9 cellular contexts compared by ENCODE assay signal in genomic region chr12:59113831-59114273, GRCh38.
A peak's percentile ranks its signal among the peaks of the same experiment; 100 is the strongest.
DNase-seq lines count a peak whose midpoint lies in the region; TF ChIP-seq lines count a peak whose summit lies in the region.
"Had no signal": no experiment of that assay in that cellular context is flagged by ENCODE, and none has a peak within 500 bp of the region (broad histone marks: within the 10 kb centered on the region; RNA-seq: fewer than 3 reads in every experiment).

No MANE protein-coding gene starts in this region.

- TF ChIP-seq CTCF in OCI-LY3 (IDR thresholded peaks at IDR 0.05; ENCODE audit: low read depth, low read length) (peak; percentile 89), astrocyte of the spinal cord (IDR thresholded peaks at IDR 0.05; ENCODE audit: low read depth, low read length) (peak; percentile 95)

- H3K27ac ChIP-seq in Karpas-422 (ENCODE audit: low read length) (no peak overlapping the region), OCI-LY3 (ENCODE audit: low read length) (no peak overlapping the region), iPS DF 6.9 (ENCODE audit: low read length) (no peak overlapping the region)
- H3K27ac ChIP-seq: BLaER1 treated with 17β-estradiol and CSF1 and Interleukin-3, amounts not matched to agents 10 nM and 100 nM had no signal

- H3K4me2 ChIP-seq in Karpas-422 (ENCODE audit: low read depth, low read length, poor library complexity, severe bottlenecking) (no peak overlapping the region), OCI-LY3 (ENCODE audit: low read length) (peak overlapping the region; percentile 71)
- H3K4me2 ChIP-seq: BLaER1 treated with 17β-estradiol and CSF1 and Interleukin-3, amounts not matched to agents 10 nM and 100 nM had no signal

- H3K9ac ChIP-seq in Karpas-422 (ENCODE audit: low read length) (no peak overlapping the region), OCI-LY3 (ENCODE audit: low read length) (0 out of 2 replicates have a peak overlapping the region, but pooled peaks have one; percentile 21)
- H3K9ac ChIP-seq: BLaER1 treated with 17β-estradiol and CSF1 and Interleukin-3, amounts not matched to agents 10 nM and 100 nM had no signal

- H3K4me1 ChIP-seq in Karpas-422 (ENCODE audit: low read length): no peaks in the 10 kb centered on the region
- peaks cover 16% of the 10 kb centered on the region for H3K4me1 ChIP-seq in OCI-LY3 (ENCODE audit: low read length)
- H3K4me1 ChIP-seq in iPS DF 6.9 (ENCODE audit: control insufficient read depth, insufficient read depth, low read length): no peaks in the 10 kb centered on the region
- H3K4me1 ChIP-seq: BLaER1 treated with 17β-estradiol and CSF1 and Interleukin-3, amounts not matched to agents 10 nM and 100 nM had no signal

- in situ Hi-C loops in astrocyte of the spinal cord (cut with HindIII; ENCODE audit: low sequenced_read_pairs): no loop called here

- H3K36me3 ChIP-seq in H7 (replicated peaks; ENCODE audit: control insufficient read depth, insufficient read depth, low read length): no peaks in the 10 kb centered on the region
- no peaks in the 10 kb centered on the region for H3K36me3 ChIP-seq in Karpas-422 (ENCODE audit: insufficient read depth, low read length)
- H3K36me3 ChIP-seq in OCI-LY3 (replicated peaks; ENCODE audit: low read depth, low read length): no peaks in the 10 kb centered on the region
- no peaks in the 10 kb centered on the region for H3K36me3 ChIP-seq in iPS DF 6.9 (ENCODE audit: control insufficient read depth, insufficient read depth, low read length)
- H3K36me3 ChIP-seq: BLaER1 treated with 17β-estradiol and CSF1 and Interleukin-3, amounts not matched to agents 10 nM and 100 nM had no signal

- WGBS in iPS DF 6.9 (ENCODE audit: insufficient coverage, insufficient read length): no CpG with 5 or more reads among the region's 6 CpGs

- no peaks in the 10 kb centered on the region for H3K9me2 ChIP-seq in Karpas-422 (replicated peaks; ENCODE audit: insufficient read depth, low read length)

- H3K4me3 ChIP-seq in H7 (ENCODE audit: insufficient read depth, low read depth, low read length): no peak overlapping the region
- H3K4me3 ChIP-seq in Karpas-422 (ENCODE audit: low read length): no peak overlapping the region
- peak overlapping the region; percentile 50 for H3K4me3 ChIP-seq in OCI-LY3 (ENCODE audit: low read length)
- no peak overlapping the region for H3K4me3 ChIP-seq in astrocyte of the spinal cord (ENCODE audit: low read depth, low read length)
- no peak overlapping the region for H3K4me3 ChIP-seq in iPS DF 6.9 (ENCODE audit: low read length)
- H3K4me3 ChIP-seq: BLaER1 treated with 17β-estradiol and CSF1 and Interleukin-3, amounts not matched to agents 10 nM and 100 nM had no signal

- no peaks in the 10 kb centered on the region for H3K9me3 ChIP-seq in Karpas-422 (ENCODE audit: low read length)
- H3K9me3 ChIP-seq in OCI-LY3 (ENCODE audit: insufficient read depth, low read length): no peaks in the 10 kb centered on the region
- no peaks in the 10 kb centered on the region for H3K9me3 ChIP-seq in iPS DF 6.9 (ENCODE audit: control insufficient read depth, insufficient read depth, low read length)
- H3K9me3 ChIP-seq: BLaER1 treated with 17β-estradiol and CSF1 and Interleukin-3, amounts not matched to agents 10 nM and 100 nM had no signal

- H3K79me2 ChIP-seq in Karpas-422 (ENCODE audit: low read length) (no peaks in the 10 kb centered on the region), OCI-LY3 (ENCODE audit: low read length) (no peaks in the 10 kb centered on the region)

- H2AFZ ChIP-seq in Karpas-422 (ENCODE audit: low read length) (peak overlapping the region; percentile 60; the same call in 1 of the 2 replicates), OCI-LY3 (ENCODE audit: low read depth, low read length) (peak overlapping the region; percentile 86)

- H3K27me3 ChIP-seq in H7 (ENCODE audit: control insufficient read depth, insufficient read depth, low read length) (no peaks in the 10 kb centered on the region), Karpas-422 (ENCODE audit: low read length) (no peaks in the 10 kb centered on the region), OCI-LY3 (ENCODE audit: low read depth, low read length) (no peaks in the 10 kb centered on the region), iPS DF 6.9 (ENCODE audit: control insufficient read depth, insufficient read depth, low read length) (no peaks in the 10 kb centered on the region)
- H3K27me3 ChIP-seq: BLaER1 treated with 17β-estradiol and CSF1 and Interleukin-3, amounts not matched to agents 10 nM and 100 nM had no signal

- H4K20me1 ChIP-seq in Karpas-422 (ENCODE audit: insufficient read depth, low read depth, low read length) (no peaks in the 10 kb centered on the region), OCI-LY3 (ENCODE audit: insufficient read depth, low read length) (no peaks in the 10 kb centered on the region)
- H4K20me1 ChIP-seq: BLaER1 treated with 17β-estradiol and CSF1 and Interleukin-3, amounts not matched to agents 10 nM and 100 nM had no signal

- DNase-seq in activated CD4-positive, alpha-beta T cell treated with anti-CD3 and anti-CD28 coated beads for 24 hours (ENCODE audit: low read depth in 2 of 2): peak; percentile 7 to 34
- no peak for DNase-seq in activated CD4-positive, alpha-beta T cell treated with anti-CD3 and anti-CD28 coated beads for 1 hour
- DNase-seq in H7 (peak; percentile 42), Karpas-422 (peak; percentile 92), astrocyte of the spinal cord (ENCODE audit: low read depth, low spot score) (peak; percentile 84), iPS DF 6.9 (ENCODE audit: low read depth, low spot score) (peak; percentile 55)
- peak; percentile 71 for DNase-seq in stimulated activated CD4-positive, alpha-beta T cell treated with anti-CD3 and anti-CD28 coated beads, Interleukin-15, amount 100 ng/mL, for 24 hours
